In the genomic region with DNA sequence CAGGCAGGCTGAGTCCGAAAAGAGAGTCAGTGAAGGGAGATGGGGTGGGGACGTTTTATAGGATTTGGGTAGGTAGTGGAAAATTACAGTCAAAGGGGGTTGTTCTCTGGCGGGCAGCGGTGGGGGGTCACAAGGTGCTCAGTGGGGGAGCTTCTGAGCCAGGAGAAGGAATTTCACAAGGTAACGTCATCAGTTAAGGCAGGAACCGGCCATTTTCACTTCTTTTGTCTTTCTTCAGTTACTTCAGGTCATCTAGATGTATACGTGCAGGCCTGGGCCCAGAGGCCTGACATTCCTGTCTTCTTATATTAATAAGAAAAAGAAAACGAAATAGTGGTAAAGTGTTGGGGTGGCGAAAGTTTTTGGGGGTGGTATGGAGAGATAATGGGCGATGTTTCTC, we compare ENCODE assay signal across 4 cellular contexts. TPM values are rescaled to one million over a fixed set of nuclear protein-coding genes. Genes with fewer than 3 reads are reported as not detected.
"Had no signal": no experiment of that assay in that cellular context is flagged by ENCODE, and none has a peak within 500 bp of the region (broad histone marks: within the 10 kb centered on the region; RNA-seq: fewer than 3 reads in every experiment).

No MANE protein-coding gene starts in this region.

RNA-seq across cellular contexts. Expression of gene KLKB1, which starts 14.7 kb away (rescaled TPM):
- total RNA-seq: HFFc6, HT1080, IMR-90 had no signal
- polyA plus RNA-seq: K562 had no signal

RNA-seq across cellular contexts. Expression of gene F11, which starts 24.0 kb away (rescaled TPM):
- total RNA-seq: HFFc6, HT1080, IMR-90, K562 had no signal
- polyA plus RNA-seq: IMR-90, K562 had no signal
